In the genomic region with DNA sequence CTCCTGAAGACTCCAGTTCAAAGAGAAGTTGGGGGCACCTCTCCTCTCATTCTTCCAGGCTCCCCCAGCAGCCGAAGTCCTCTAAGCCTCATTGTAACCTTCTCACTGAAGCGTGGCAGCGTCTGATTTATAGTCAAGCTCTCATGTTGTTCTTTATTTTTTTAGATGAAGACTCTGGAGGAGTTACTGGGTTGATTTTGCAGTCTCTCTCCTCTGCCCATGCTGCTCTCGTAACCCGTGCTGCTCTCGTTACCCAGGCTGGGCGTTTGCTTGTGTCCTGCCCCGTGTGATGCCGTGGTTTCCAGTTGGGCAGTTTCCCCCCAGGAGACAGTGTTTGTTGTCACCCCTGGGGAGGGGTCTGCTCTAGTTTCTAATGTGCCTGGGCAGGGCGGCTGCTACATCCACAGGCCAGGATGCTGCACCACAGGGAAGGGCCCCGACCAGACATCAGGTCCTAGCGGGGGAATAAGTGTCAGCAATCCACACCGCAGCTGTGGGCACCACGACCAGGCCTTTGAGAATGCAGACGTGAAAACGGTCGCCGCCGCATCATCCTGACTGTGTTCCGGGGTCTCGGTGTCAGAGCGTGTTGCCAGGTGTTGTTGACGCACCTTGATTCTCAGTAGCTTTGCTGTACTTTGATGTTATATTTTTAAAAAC, we compare ENCODE assay signal across 1 cellular context.
TF ChIP-seq lines count a peak whose summit lies in the region.

No MANE protein-coding gene starts in this region.

TF ChIP-seq in WTC11, 78 proteins besides CTCF, POLR2A, EP300 and RAD21 (continued from another document):
- TF ChIP-seq, protein P1, sequence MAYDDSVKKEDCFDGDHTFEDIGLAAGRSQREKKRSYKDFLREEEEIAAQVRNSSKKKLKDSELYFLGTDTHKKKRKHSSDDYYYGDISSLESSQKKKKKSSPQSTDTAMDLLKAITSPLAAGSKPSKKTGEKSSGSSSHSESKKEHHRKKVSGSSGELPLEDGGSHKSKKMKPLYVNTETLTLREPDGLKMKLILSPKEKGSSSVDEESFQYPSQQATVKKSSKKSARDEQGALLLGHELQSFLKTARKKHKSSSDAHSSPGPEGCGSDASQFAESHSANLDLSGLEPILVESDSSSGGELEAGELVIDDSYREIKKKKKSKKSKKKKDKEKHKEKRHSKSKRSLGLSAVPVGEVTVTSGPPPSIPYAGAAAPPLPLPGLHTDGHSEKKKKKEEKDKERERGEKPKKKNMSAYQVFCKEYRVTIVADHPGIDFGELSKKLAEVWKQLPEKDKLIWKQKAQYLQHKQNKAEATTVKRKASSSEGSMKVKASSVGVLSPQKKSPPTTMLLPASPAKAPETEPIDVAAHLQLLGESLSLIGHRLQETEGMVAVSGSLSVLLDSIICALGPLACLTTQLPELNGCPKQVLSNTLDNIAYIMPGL (CRISPR knock-in tag; IDR thresholded peaks at IDR 0.05): no peak
- TF ChIP-seq ATF1 (CRISPR knock-in tag; IDR thresholded peaks at IDR 0.05) (no peak), SMAD4 (CRISPR knock-in tag; IDR thresholded peaks at IDR 0.05) (no peak), NFYB (CRISPR knock-in tag; conservative IDR thresholded peaks at IDR 0.05; ENCODE audit: low read depth) (no peak), FOXJ3 (CRISPR knock-in tag; IDR thresholded peaks at IDR 0.05; ENCODE audit: borderline replicate concordance) (no peak), NFATC4 (CRISPR knock-in tag; IDR thresholded peaks at IDR 0.05) (no peak), NR2C2 (CRISPR knock-in tag; IDR thresholded peaks at IDR 0.05) (no peak), TP53 (CRISPR knock-in tag; IDR thresholded peaks at IDR 0.05) (no peak)
- TF ChIP-seq, protein P2, sequence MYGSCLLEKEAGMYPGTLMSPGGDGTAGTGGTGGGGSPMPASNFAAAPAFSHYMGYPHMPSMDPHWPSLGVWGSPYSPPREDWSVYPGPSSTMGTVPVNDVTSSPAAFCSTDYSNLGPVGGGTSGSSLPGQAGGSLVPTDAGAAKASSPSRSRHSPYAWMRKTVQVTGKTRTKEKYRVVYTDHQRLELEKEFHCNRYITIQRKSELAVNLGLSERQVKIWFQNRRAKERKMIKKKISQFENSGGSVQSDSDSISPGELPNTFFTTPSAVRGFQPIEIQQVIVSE (CRISPR knock-in tag; IDR thresholded peaks at IDR 0.05; ENCODE audit: borderline replicate concordance): no peak
- TF ChIP-seq, protein P3, sequence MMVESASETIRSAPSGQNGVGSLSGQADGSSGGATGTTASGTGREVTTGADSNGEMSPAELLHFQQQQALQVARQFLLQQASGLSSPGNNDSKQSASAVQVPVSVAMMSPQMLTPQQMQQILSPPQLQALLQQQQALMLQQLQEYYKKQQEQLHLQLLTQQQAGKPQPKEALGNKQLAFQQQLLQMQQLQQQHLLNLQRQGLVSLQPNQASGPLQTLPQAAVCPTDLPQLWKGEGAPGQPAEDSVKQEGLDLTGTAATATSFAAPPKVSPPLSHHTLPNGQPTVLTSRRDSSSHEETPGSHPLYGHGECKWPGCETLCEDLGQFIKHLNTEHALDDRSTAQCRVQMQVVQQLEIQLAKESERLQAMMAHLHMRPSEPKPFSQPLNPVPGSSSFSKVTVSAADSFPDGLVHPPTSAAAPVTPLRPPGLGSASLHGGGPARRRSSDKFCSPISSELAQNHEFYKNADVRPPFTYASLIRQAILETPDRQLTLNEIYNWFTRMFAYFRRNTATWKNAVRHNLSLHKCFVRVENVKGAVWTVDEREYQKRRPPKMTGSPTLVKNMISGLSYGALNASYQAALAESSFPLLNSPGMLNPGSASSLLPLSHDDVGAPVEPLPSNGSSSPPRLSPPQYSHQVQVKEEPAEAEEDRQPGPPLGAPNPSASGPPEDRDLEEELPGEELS (CRISPR knock-in tag; IDR thresholded peaks at IDR 0.05): no peak
